Comparison of ENCODE assay signal across 2 cellular contexts in genomic region chr18:80037869-80038630, GRCh38.
TF ChIP-seq lines count a peak whose summit lies in the region.

No MANE protein-coding gene starts in this region.

TF ChIP-seq in IMR-90, 13 proteins besides CTCF, POLR2A, EP300 and RAD21:
- TF ChIP-seq RCOR1 (IDR thresholded peaks at IDR 0.05; ENCODE audit: insufficient replicate concordance, low read length) (no peak), MAZ (IDR thresholded peaks at IDR 0.05; ENCODE audit: borderline replicate concordance, low read depth, low read length) (no peak), CEBPB (IDR thresholded peaks at IDR 0.05; ENCODE audit: low read depth, low read length) (no peak), FOS (IDR thresholded peaks at IDR 0.05; ENCODE audit: low read depth, low read length) (no peak)
- TF ChIP-seq, protein P1, sequence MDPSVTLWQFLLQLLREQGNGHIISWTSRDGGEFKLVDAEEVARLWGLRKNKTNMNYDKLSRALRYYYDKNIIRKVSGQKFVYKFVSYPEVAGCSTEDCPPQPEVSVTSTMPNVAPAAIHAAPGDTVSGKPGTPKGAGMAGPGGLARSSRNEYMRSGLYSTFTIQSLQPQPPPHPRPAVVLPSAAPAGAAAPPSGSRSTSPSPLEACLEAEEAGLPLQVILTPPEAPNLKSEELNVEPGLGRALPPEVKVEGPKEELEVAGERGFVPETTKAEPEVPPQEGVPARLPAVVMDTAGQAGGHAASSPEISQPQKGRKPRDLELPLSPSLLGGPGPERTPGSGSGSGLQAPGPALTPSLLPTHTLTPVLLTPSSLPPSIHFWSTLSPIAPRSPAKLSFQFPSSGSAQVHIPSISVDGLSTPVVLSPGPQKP (IDR thresholded peaks at IDR 0.05; ENCODE audit: borderline replicate concordance, low read depth, low read length) = no peak

TF ChIP-seq in H1, 55 proteins besides CTCF, POLR2A, EP300 and RAD21:
- TF ChIP-seq RXRA (IDR thresholded peaks at IDR 0.05; ENCODE audit: insufficient read depth, low read depth, low read length) = no peak
